In genomic region chr3:17195192-17195611, GRCh38 we compare ENCODE assay signal across 8 cellular contexts.
DNase-seq lines count a peak whose midpoint lies in the region; ATAC-seq, FAIRE-seq and TF ChIP-seq lines count a peak whose summit lies in the region.

No MANE protein-coding gene starts in this region.

- H3K36me3 ChIP-seq in KMS-11 (ENCODE audit: insufficient read depth) (no peaks in the 10 kb centered on the region), K562 (ENCODE audit: control insufficient read depth, insufficient read depth, low read length) (no peaks in the 10 kb centered on the region)

- ATAC-seq in activated CD4-positive, CD25-positive, alpha-beta regulatory T cell treated with anti-CD3 and anti-CD28 coated beads, Interleukin-2, amount 50 U/mL, for 24 hours, result peak; percentile 56 to 69
- ATAC-seq in GM21619 (IDR thresholded peaks at IDR 0.05; ENCODE audit: unreplicated experiment) (peak; percentile 89), K562 (peak; percentile 35; the same call in 1 of the 3 replicates)

- H3K4me2 ChIP-seq in KMS-11 (peak overlapping the region; percentile 78), K562 (ENCODE audit: insufficient read depth, low read length) (no peak overlapping the region)

- no peak for TF ChIP-seq RAD21 in K562 (CRISPR knock-in tag; conservative IDR thresholded peaks at IDR 0.05 in 1 of 2, IDR thresholded peaks at IDR 0.05 in 1 of 2)

- intact Hi-C loops in K562 (cut with micrococcal nuclease), result no loop called here

- no peaks in the 10 kb centered on the region for H4K20me1 ChIP-seq in KMS-11 (ENCODE audit: insufficient read depth)
- H4K20me1 ChIP-seq in K562 (replicated peaks; ENCODE audit: control insufficient read depth, insufficient read depth, low read length), result no peaks in the 10 kb centered on the region

- TF ChIP-seq POLR2A in K562 (conservative IDR thresholded peaks at IDR 0.05), result no peak

- in situ Hi-C loops in K562 (cut with MboI), result no loop called here

- POLR2A ChIA-PET in K562 (lab: Yijun Ruan, JAX), result no interaction called here

- H3K9me3 ChIP-seq in K562 (replicated peaks; ENCODE audit: control insufficient read depth, insufficient read depth, low read depth, low read length), result no peaks in the 10 kb centered on the region

- TF ChIP-seq CTCF in KMS-11 (conservative IDR thresholded peaks at IDR 0.05; ENCODE audit: low read depth, low read length) (no peak), K562 (IDR thresholded peaks at IDR 0.05 in 2 of 3, conservative IDR thresholded peaks at IDR 0.05 in 1 of 3; ENCODE audit: insufficient read depth in 2 of 3, low read depth in 1 of 3, low read length in 3 of 3) (no peak)

- WGBS in K562 (ENCODE audit: insufficient coverage, low coverage, missing lambda C conversion rate), result 15% methylated on average over 3 of the region's 3 CpGs

- H3K79me2 ChIP-seq in KMS-11 (ENCODE audit: insufficient read depth, low read depth) (no peaks in the 10 kb centered on the region), K562 (ENCODE audit: control insufficient read depth, insufficient read depth, low read length) (no peaks in the 10 kb centered on the region)

- no peaks in the 10 kb centered on the region for H3K9me1 ChIP-seq in K562 (ENCODE audit: control insufficient read depth, insufficient read depth, low read length)

- no peak for TF ChIP-seq EP300 in K562 (IDR thresholded peaks at IDR 0.05; ENCODE audit: low read length)

- peaks cover 70% of the 10 kb centered on the region for H3K4me1 ChIP-seq in KMS-11 (ENCODE audit: low read depth, poor library complexity, severe bottlenecking)
- no peaks in the 10 kb centered on the region for H3K4me1 ChIP-seq in K562 (replicated peaks in 1 of 2; ENCODE audit: control insufficient read depth in 2 of 2, insufficient read depth in 2 of 2, low read length in 2 of 2)

- CTCF ChIA-PET in K562 (lab: Yijun Ruan, JAX; ENCODE audit: low intra/inter-chr PET ratio), result interaction anchor here (0.6 kb wide), 1 partner anchor 496 kb away, joined by 3 read pairs; no protein-coding TSS in a partner anchor

- no peak for FAIRE-seq in K562 (lab: Jason Lieb, UNC)
- no peak for FAIRE-seq in HTR-8/SVneo (lab: Jason Lieb, UNC)

- no peak overlapping the region for H3K4me3 ChIP-seq in KMS-11 (IDR thresholded peaks at IDR 0.05; ENCODE audit: insufficient read depth, low read depth, low read length)
- H3K4me3 ChIP-seq in K562, result no peak overlapping the region

- H3K27ac ChIP-seq in KMS-11 (peak overlapping the region; percentile 64), K562 (ENCODE audit: extremely low read depth, low read depth, low read length) (no peak overlapping the region)

- no peak overlapping the region for H2AFZ ChIP-seq in KMS-11 (ENCODE audit: low read depth)
- no peak overlapping the region for H2AFZ ChIP-seq in K562 (ENCODE audit: low read depth, low read length)

- no peak overlapping the region for H3K9ac ChIP-seq in KMS-11
- no peak overlapping the region for H3K9ac ChIP-seq in K562 (ENCODE audit: insufficient read depth in 1 of 2, low read depth in 2 of 2, low read length in 2 of 2)

- BruUV-seq in K562 (replicated peaks; lab: Mats Ljungman, UMichigan), result no TSS peak

- DNase-seq in activated CD4-positive, CD25-positive, alpha-beta regulatory T cell (lab: John Stamatoyannopoulos, UW), result no peak
- DNase-seq in K562 (ENCODE audit: extremely low read depth in 1 of 4, low spot score in 3 of 4) (no peak), retina (peak; percentile 65), HTR-8/SVneo (ENCODE audit: insufficient read length, low spot score) (no peak)
- DNase-seq in effector CD4-positive, alpha-beta T cell, result no peak

- H3K27me3 ChIP-seq in KMS-11 (ENCODE audit: insufficient read depth, low read depth) (no peaks in the 10 kb centered on the region), K562 (ENCODE audit: control insufficient read depth in 2 of 2, insufficient read depth in 2 of 2, low read length in 2 of 2) (no peaks in the 10 kb centered on the region)

TF ChIP-seq in K562, 482 proteins besides CTCF, POLR2A, EP300 and RAD21 (continues in another document):
- TF ChIP-seq BDP1 (IDR thresholded peaks at IDR 0.05; ENCODE audit: insufficient read depth, insufficient read length), result no peak
- no peak for TF ChIP-seq KLF16 (IDR thresholded peaks at IDR 0.05)
- no peak for TF ChIP-seq MLLT1 (IDR thresholded peaks at IDR 0.05)
- TF ChIP-seq MTA3 (IDR thresholded peaks at IDR 0.05; ENCODE audit: borderline replicate concordance), result no peak
- no peak for TF ChIP-seq RAD51 (IDR thresholded peaks at IDR 0.05; ENCODE audit: borderline replicate concordance, low read depth)
- no peak for TF ChIP-seq POLR2AphosphoS5 (IDR thresholded peaks at IDR 0.05; ENCODE audit: control insufficient read depth, insufficient read depth, low read depth, low read length)
- no peak for TF ChIP-seq ZNF384 (IDR thresholded peaks at IDR 0.05; ENCODE audit: low read depth, low read length)
- TF ChIP-seq ZNF277 (CRISPR knock-in tag; IDR thresholded peaks at IDR 0.05; ENCODE audit: borderline replicate concordance), result no peak
- no peak for TF ChIP-seq ILF3 (IDR thresholded peaks at IDR 0.05; ENCODE audit: borderline replicate concordance)
- TF ChIP-seq E2F4 (CRISPR knock-in tag; IDR thresholded peaks at IDR 0.05; ENCODE audit: low read depth), result no peak

Comparison
In these comparisons a context has a peak if more than half of its experiments do, and no peak if none do; other contexts are left out.
1. ATAC-seq: peak in every context shown above with its lines; median percentile 89 in GM21619; 62 in activated CD4-positive, CD25-positive, alpha-beta regulatory T cell treated with anti-CD3 and anti-CD28 coated beads, Interleukin-2, amount 50 U/mL, for 24 hours; 35 in K562.